In the genomic region with DNA sequence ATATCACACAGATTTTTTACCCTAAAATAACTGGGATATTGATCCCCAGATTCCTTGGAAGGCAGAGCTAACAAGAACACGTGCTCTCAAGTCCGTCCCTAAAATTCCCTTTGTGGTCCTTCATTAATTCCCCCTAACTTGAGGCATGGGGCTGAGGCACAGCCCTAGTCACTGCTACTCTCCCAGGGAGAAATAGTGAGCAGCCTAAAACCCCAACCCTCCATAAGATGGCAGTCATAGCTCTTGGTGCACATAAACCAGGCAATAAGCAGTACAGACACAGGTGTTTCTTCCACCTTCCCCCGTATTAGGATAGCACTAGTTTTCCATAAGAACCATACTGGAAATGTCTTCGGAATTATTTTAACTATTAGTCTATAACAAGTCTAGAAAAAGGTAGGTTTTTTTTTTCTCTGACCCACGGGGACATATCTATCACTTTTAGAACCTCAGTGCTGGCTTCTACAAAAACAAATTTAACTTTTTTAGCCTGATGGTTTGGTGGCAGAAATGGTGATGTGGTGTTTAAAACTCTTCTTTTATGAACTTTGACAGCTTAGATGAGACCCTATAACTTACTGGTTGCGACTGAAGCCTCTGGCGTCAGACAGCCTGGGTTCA, we compare ENCODE assay signal across 10 cellular contexts. TPM values are rescaled to one million over a fixed set of nuclear protein-coding genes. Genes with fewer than 3 reads are reported as not detected.
A peak's percentile ranks its signal among the peaks of the same experiment; 100 is the strongest.
DNase-seq lines count a peak whose midpoint lies in the region; ATAC-seq, FAIRE-seq and TF ChIP-seq lines count a peak whose summit lies in the region.
"Had no signal": no experiment of that assay in that cellular context is flagged by ENCODE, and none has a peak within 500 bp of the region (broad histone marks: within the 10 kb centered on the region; RNA-seq: fewer than 3 reads in every experiment).

No MANE protein-coding gene starts in this region.

- H3K27me3 ChIP-seq in BE2C, result peaks cover 12% of the 10 kb centered on the region

- H3K4me3 ChIP-seq in BE2C (ENCODE audit: low read depth, low read length) (no peak overlapping the region), GM12875 (ENCODE audit: low read depth, low read length) (no peak overlapping the region), fibroblast of mammary gland (ENCODE audit: control insufficient read depth, low read depth, low read length) (no peak overlapping the region)

- peaks cover 9% of the 10 kb centered on the region; the same call in 1 of the 2 replicates for H3K4me1 ChIP-seq in BE2C

- FAIRE-seq in RCC 7860 (lab: Jason Lieb, UNC) (no peak), GM19239 (lab: Jason Lieb, UNC) (no peak)

- DNase-seq in BE2C, result no peak
- peak; percentile 11 for DNase-seq in NCI-H748 treated with DMSO at 0.1 percent for 48 hours (lab: John Stamatoyannopoulos, UW)
- DNase-seq in fibroblast of mammary gland (ENCODE audit: low read depth), result no peak
- no peak for DNase-seq in RCC 7860 (ENCODE audit: low spot score)
- DNase-seq in GM19239 (ENCODE audit: insufficient read length, low spot score), result no peak
- DNase-seq: stimulated activated CD8-positive, alpha-beta memory T cell treated with anti-CD3 and anti-CD28 coated beads, Interleukin-4, amount 100 ng/mL, for 48 hours had no signal

- no peaks in the 10 kb centered on the region for H3K36me3 ChIP-seq in BE2C

- ATAC-seq in GM18498 (IDR thresholded peaks at IDR 0.05; ENCODE audit: unreplicated experiment), result no peak
- ATAC-seq in GM21825 (IDR thresholded peaks at IDR 0.05; ENCODE audit: unreplicated experiment), result no peak
- ATAC-seq: activated T-helper 17 cell treated with anti-CD3 and anti-CD28 coated beads, Interleukin-2, amount 50 U/mL, for 72 hours had no signal

- peak; percentile 55 for TF ChIP-seq CTCF in BE2C (IDR thresholded peaks at IDR 0.05; ENCODE audit: low read depth, low read length)
- TF ChIP-seq CTCF in GM12875 (IDR thresholded peaks at IDR 0.05; ENCODE audit: borderline replicate concordance, insufficient read depth, low read depth, low read length), result peak; percentile 16; the same call in 1 of the 2 replicates
- peak; percentile 31 for TF ChIP-seq CTCF in fibroblast of mammary gland (conservative IDR thresholded peaks at IDR 0.05; ENCODE audit: control insufficient read depth, insufficient read depth, low read depth, low read length)

- no peaks in the 10 kb centered on the region for H3K9me3 ChIP-seq in BE2C

RNA-seq across cellular contexts. Expression of a gene that starts 3.1 kb away (rescaled TPM):
- 41.9 TPM for polyA plus RNA-seq in BE2C (2012; ENCODE audit: insufficient read depth, insufficient read length, low read depth)

RNA-seq across cellular contexts. Expression of a gene that starts 9.4 kb away (rescaled TPM):
- not detected for polyA plus RNA-seq in BE2C (2012; ENCODE audit: insufficient read depth, insufficient read length, low read depth)

RNA-seq across cellular contexts. Expression of a gene that starts 24.8 kb away (rescaled TPM):
- not detected for polyA plus RNA-seq in BE2C (2012; ENCODE audit: insufficient read depth, insufficient read length, low read depth)

RNA-seq across cellular contexts. Expression of a gene that starts 31.5 kb away (rescaled TPM):
- polyA plus RNA-seq in BE2C (2012; ENCODE audit: insufficient read depth, insufficient read length, low read depth), result 78.8 TPM

RNA-seq across cellular contexts. Expression of a gene that starts 32.4 kb away (rescaled TPM):
- polyA plus RNA-seq in BE2C (2012; ENCODE audit: insufficient read depth, insufficient read length, low read depth), result not detected
